ENCODE assay signal across 8 cellular contexts in genomic region chr2:225400060-225400511, GRCh38. TPM values are rescaled to one million over a fixed set of nuclear protein-coding genes. Genes with fewer than 3 reads are reported as not detected.
A peak's percentile ranks its signal among the peaks of the same experiment; 100 is the strongest.
DNase-seq lines count a peak whose midpoint lies in the region; ATAC-seq and TF ChIP-seq lines count a peak whose summit lies in the region.

No MANE protein-coding gene starts in this region.

- DNase-seq in AG09309 (ENCODE audit: low read depth) (peak; percentile 3), OCI-M1 (lab: John Stamatoyannopoulos, UW) (peak; percentile 46), epithelial cell of esophagus (ENCODE audit: low read depth) (peak; percentile 66), putamen (ENCODE audit: low spot score) (peak; percentile 75), GF-D8 (lab: John Stamatoyannopoulos, UW) (no peak), left ventricle myocardium superior (no peak)

- no peak overlapping the region for H3K9ac ChIP-seq in HUES64 (ENCODE audit: low read depth, low read length)

- H3K4me3 ChIP-seq in AG09309 (ENCODE audit: control insufficient read depth, low read depth, low read length) (no peak overlapping the region), HUES64 (ENCODE audit: low read length) (peak overlapping the region; percentile 34; the same call in 1 of the 2 replicates), epithelial cell of esophagus (ENCODE audit: low read length) (no peak overlapping the region)

- no peaks in the 10 kb centered on the region for H3K36me3 ChIP-seq in HUES64 (ENCODE audit: insufficient read depth, low read length)

- WGBS in HUES64, result 10% methylated on average over 8 of the region's 8 CpGs

- no peak for ATAC-seq in HG02981 (IDR thresholded peaks at IDR 0.05; ENCODE audit: unreplicated experiment)
- ATAC-seq in left ventricle myocardium superior, result no peak

- H3K27me3 ChIP-seq in HUES64 (ENCODE audit: insufficient read depth, low read length), result no peaks in the 10 kb centered on the region

- H3K4me1 ChIP-seq in HUES64 (ENCODE audit: insufficient read depth, low read length), result no peaks in the 10 kb centered on the region; the same call in 1 of the 2 replicates

- no peaks in the 10 kb centered on the region for H3K9me3 ChIP-seq in HUES64 (ENCODE audit: insufficient read depth, low read depth, low read length)

- no peak overlapping the region for H3K27ac ChIP-seq in HUES64 (ENCODE audit: low read depth, low read length)

- TF ChIP-seq CTCF in AG09309 (IDR thresholded peaks at IDR 0.05; ENCODE audit: control insufficient read depth, insufficient read depth, low read depth, low read length, missing control alignments) (no peak), epithelial cell of esophagus (IDR thresholded peaks at IDR 0.05; ENCODE audit: insufficient read depth, low read depth, low read length, missing control alignments) (no peak)

- intact Hi-C loops in left ventricle myocardium superior (cut with micrococcal nuclease), result no loop called here

RNA-seq across cellular contexts. Expression of gene NYAP2, which starts 0.6 kb away (rescaled TPM):
- polyA plus RNA-seq in HUES64 (2013, experiment 1 of 2), result not detected
- polyA plus RNA-seq in HUES64 (2013, experiment 2 of 2), result not detected
- total RNA-seq in left ventricle myocardium superior, result not detected

Comparison
In these comparisons a context has a peak if more than half of its experiments do, and no peak if none do; other contexts are left out.
1. DNase-seq: peak in AG09309 (single experiment), OCI-M1 (single experiment), epithelial cell of esophagus (single experiment) and putamen (single experiment); none in GF-D8 (single experiment) and left ventricle myocardium superior (single experiment).